In genomic region chr2:231408304-231408703, GRCh38 we compare ENCODE assay signal across 4 cellular contexts. TPM values are rescaled to one million over a fixed set of nuclear protein-coding genes. Genes with fewer than 3 reads are reported as not detected.
"Had no signal": no experiment of that assay in that cellular context is flagged by ENCODE, and none has a peak within 500 bp of the region (broad histone marks: within the 10 kb centered on the region; RNA-seq: fewer than 3 reads in every experiment).

No MANE protein-coding gene starts in this region.

RNA-seq across cellular contexts. Expression of gene B3GNT7, which starts 12.8 kb away (rescaled TPM):
- total RNA-seq: activated CD4-positive, alpha-beta T cell treated with anti-CD3 and anti-CD28 coated beads, Interleukin-2, amount 10 ng/mL, durations not matched to agents 24 days and 14 days; MCF 10A; T-helper 1 cell treated with Interleukin-12 subunit alpha and Interleukin-12 subunit beta and Interleukin-4 antibody, amounts not matched to agents 30 ng/mL and 1 ng/mL, for 36 hours; T-helper 2 cell treated with Interferon-gamma antibody and Interleukin-4, amounts not matched to agents 100 ng/mL and 5 ng/mL, for 36 hours had no signal
